19 cellular contexts compared by ENCODE assay signal in the genomic region with DNA sequence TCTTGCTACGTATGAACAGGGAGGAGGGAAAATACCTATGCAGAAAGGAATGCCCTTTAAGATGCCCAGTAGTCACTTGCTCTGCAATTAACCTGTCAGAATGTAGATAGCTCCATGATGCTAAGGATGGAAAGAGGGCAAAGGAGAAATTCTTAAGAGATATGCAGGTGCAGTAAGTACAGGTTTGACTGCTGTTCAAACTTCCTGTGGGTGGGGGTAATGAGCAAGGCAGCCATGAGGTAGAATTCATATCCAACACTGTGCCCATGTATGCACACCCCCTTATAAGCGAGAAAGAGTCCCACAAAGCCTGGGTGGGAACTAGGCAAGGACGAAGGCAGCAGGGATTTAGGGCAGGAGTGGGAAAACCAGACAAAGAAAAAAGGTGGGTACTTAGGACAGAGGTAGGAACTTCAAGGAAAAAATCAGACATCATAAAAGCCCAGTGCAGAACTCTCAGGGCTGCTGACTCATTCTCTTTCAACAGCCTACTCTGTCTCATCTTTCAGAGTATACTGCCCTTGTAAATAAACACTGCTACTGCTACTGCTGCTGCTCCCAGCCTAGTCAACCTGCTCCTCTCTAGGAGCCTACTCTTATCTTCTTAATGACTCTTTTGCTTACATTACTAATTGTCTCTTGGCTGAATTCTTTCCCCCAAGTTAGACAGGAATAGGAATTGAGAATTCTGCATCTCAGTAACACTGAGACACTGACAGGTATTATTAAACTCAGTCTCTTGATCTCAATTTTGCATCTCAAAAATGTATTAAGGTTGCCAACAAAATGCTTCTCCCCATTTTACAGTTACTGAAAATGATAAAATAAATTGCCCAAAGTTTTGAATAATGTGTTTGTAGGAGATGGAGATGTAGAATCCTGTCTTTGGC.
DNase-seq lines count a peak whose midpoint lies in the region; ATAC-seq and TF ChIP-seq lines count a peak whose summit lies in the region.
"Had no signal": no experiment of that assay in that cellular context is flagged by ENCODE, and none has a peak within 500 bp of the region (broad histone marks: within the 10 kb centered on the region; RNA-seq: fewer than 3 reads in every experiment).

No MANE protein-coding gene starts in this region.

- H3K9ac ChIP-seq in HCT116 (ENCODE audit: low read length) = no peak overlapping the region

- WGBS in adrenal gland, 4 donors = 54 to 64% (median 57%) methylated on average over 3 of the region's 3 CpGs

- POLR2A ChIA-PET in Caco-2 (lab: Charles Lee) = no interaction called here
- POLR2A ChIA-PET in HCT116 (lab: Charles Lee) = no interaction called here
- POLR2A ChIA-PET in PC-9 (lab: Charles Lee; ENCODE audit: unreplicated experiment) = no interaction called here

- ATAC-seq in HCT116 = peak; percentile 90
- ATAC-seq in esophagus mucosa = peak; percentile 38
- ATAC-seq: stimulated activated naive CD8-positive, alpha-beta T cell treated with anti-CD3 and anti-CD28 coated beads, Interleukin-15, amount 100 ng/mL, for 72 hours; T-helper 17 cell had no signal

- H4K20me1 ChIP-seq in HCT116 (ENCODE audit: insufficient read depth) (no peaks in the 10 kb centered on the region), PC-9 (ENCODE audit: insufficient read depth) (no peaks in the 10 kb centered on the region)

- H3K4me1 Mint-ChIP-seq in Caco-2 (ENCODE audit: low read depth, unreplicated experiment) = peaks cover 18% of the 10 kb centered on the region
- H3K4me1 Mint-ChIP-seq: nephron; stimulated activated naive CD8-positive, alpha-beta T cell treated with anti-CD3 and anti-CD28 coated beads, Interleukin-15, amount 100 ng/mL, for 72 hours; T-helper 17 cell had no signal

- RAD21 ChIA-PET in HCT116 (lab: Charles Lee; ENCODE audit: low non-redundant PET in 1 of 2, low total read pairs in 2 of 2, uncharacterized antibody in 2 of 2, unreplicated experiment in 2 of 2) = no interaction called here

- H3K36me3 ChIP-seq in Caco-2 (ENCODE audit: control insufficient read depth, insufficient read depth, low read length) (no peaks in the 10 kb centered on the region), HCT116 (ENCODE audit: control insufficient read depth in 1 of 2, insufficient read depth in 2 of 2, low read length in 2 of 2) (no peaks in the 10 kb centered on the region), PC-9 (ENCODE audit: low read depth) (no peaks in the 10 kb centered on the region), adrenal gland (replicated peaks in 1 of 2) (no peaks in the 10 kb centered on the region)
- H3K36me3 ChIP-seq: ascending aorta, sigmoid colon had no signal

- no peaks in the 10 kb centered on the region for H3K36me3 Mint-ChIP-seq in Caco-2 (ENCODE audit: insufficient read depth, unreplicated experiment)

- H3K4me1 ChIP-seq in Caco-2 (peaks cover 22% of the 10 kb centered on the region), HCT116 (ENCODE audit: control insufficient read depth in 1 of 2, insufficient read depth in 2 of 2, low read length in 2 of 2) (peaks cover 3 to 10% of the 10 kb centered on the region in 2 experiments; a peak in 2 of 4 replicates), PC-9 (replicated peaks; ENCODE audit: insufficient read depth) (peaks cover 22% of the 10 kb centered on the region), adrenal gland (replicated peaks in 1 of 2) (no peaks in the 10 kb centered on the region)
- H3K4me1 ChIP-seq: ascending aorta, sigmoid colon had no signal

- DNase-seq in Caco-2 (peak; percentile 72 to 77), HCT116 (ENCODE audit: low read depth, low spot score) (peak; percentile 32), PC-9 (peak; percentile 10 to 77), substantia nigra (lab: John Stamatoyannopoulos, UW) (no peak), SKM-1 treated with dmso at 0.1 percent for 144 hours (lab: John Stamatoyannopoulos, UW; ENCODE audit: unreplicated experiment) (no peak), adrenal gland (no peak), head of caudate nucleus (no peak)
- DNase-seq: activated CD4-positive, alpha-beta T cell treated with anti-CD3 and anti-CD28 coated beads, Interleukin-2, amount 50 U/mL, for 1 hour; AML-193; effector CD8-positive, alpha-beta T cell; GOT3; left cardiac atrium; NCI-H187 treated with DMSO at 0.1 percent for 48 hours; sigmoid colon; stimulated activated naive CD8-positive, alpha-beta T cell treated with anti-CD3 and anti-CD28 coated beads, Interleukin-15, amount 100 ng/mL, for 72 hours; T-helper 17 cell had no signal

- no peaks in the 10 kb centered on the region for H3K9me2 ChIP-seq in HCT116 (ENCODE audit: insufficient read depth)
- no peaks in the 10 kb centered on the region for H3K9me2 ChIP-seq in PC-9 (ENCODE audit: insufficient read depth)

- TF ChIP-seq CTCF in Caco-2 (IDR thresholded peaks at IDR 0.05; ENCODE audit: insufficient read depth in 1 of 2, low read depth in 1 of 2, low read length in 1 of 2, severe bottlenecking in 1 of 2, unreplicated experiment in 1 of 2) = peak; percentile 32 to 51
- TF ChIP-seq CTCF in HCT116 (IDR thresholded peaks at IDR 0.05 in 2 of 3, conservative IDR thresholded peaks at IDR 0.05 in 1 of 3; ENCODE audit: borderline replicate concordance in 1 of 3, insufficient read depth in 1 of 3, low read depth in 2 of 3, low read length in 2 of 3) = 0 out of 6 replicates have a peak, but pooled peaks of 2 of the 3 experiments have one; percentile 5 to 12
- no peak; the same call in 1 of the 2 replicates for TF ChIP-seq CTCF in PC-9 (conservative IDR thresholded peaks at IDR 0.05)
- no peak for TF ChIP-seq CTCF in adrenal gland (IDR thresholded peaks at IDR 0.05)

- no peak overlapping the region for H2AFZ ChIP-seq in HCT116 (ENCODE audit: low read depth, low read length, poor library complexity, severe bottlenecking)
- peak overlapping the region; percentile 64; the same call in 1 of the 2 replicates for H2AFZ ChIP-seq in PC-9

- H3K4me3 ChIP-seq in Caco-2 (ENCODE audit: low read depth, low read length) (no peak overlapping the region), HCT116 (replicated peaks in 1 of 2; ENCODE audit: low read depth in 1 of 2, low read length in 2 of 2) (no peak overlapping the region), PC-9 (peak overlapping the region; percentile 35; the same call in 1 of the 2 replicates), adrenal gland (no peak overlapping the region)
- H3K4me3 ChIP-seq: ascending aorta, sigmoid colon had no signal

- TF ChIP-seq RAD21 in HCT116 (IDR thresholded peaks at IDR 0.05; ENCODE audit: low read depth) = no peak; the same call in 1 of the 2 replicates

- BruUV-seq in Caco-2 (replicated peaks; lab: Mats Ljungman, UMichigan) = no TSS peak
- BruUV-seq in HCT116 (replicated peaks; lab: Mats Ljungman, UMichigan) = no TSS peak
- BruUV-seq in PC-9 (replicated peaks; lab: Mats Ljungman, UMichigan) = no TSS peak

- H3K79me2 ChIP-seq in HCT116 (ENCODE audit: insufficient read depth, low read length) (no peaks in the 10 kb centered on the region), PC-9 (ENCODE audit: low read depth) (no peaks in the 10 kb centered on the region)

- H3K27ac Mint-ChIP-seq in Caco-2 (ENCODE audit: unreplicated experiment) = peak overlapping the region; percentile 92
- H3K27ac Mint-ChIP-seq: nephron, T-helper 17 cell had no signal

- H3F3A ChIP-seq in PC-9 (ENCODE audit: insufficient read depth, low read depth) = peaks cover 7% of the 10 kb centered on the region

- CTCF ChIA-PET in Caco-2 (lab: Charles Lee) (interaction anchor here (0.6 to 1.0 kb wide), 3 partner anchors 106 to 130 kb away, joined by 3 to 7 read pairs (median 4); no protein-coding TSS in a partner anchor), HCT116 (lab: Charles Lee) (no interaction called here), PC-9 (lab: Charles Lee) (no interaction called here)

- intact Hi-C loops in Caco-2 (cut with micrococcal nuclease; ENCODE audit: unreplicated experiment) = loop anchor here (1.0 to 5.0 kb wide), 4 partner anchors 43 to 613 kb away; no protein-coding TSS in a partner anchor
- intact Hi-C loops in HCT116 (cut with micrococcal nuclease) = no loop called here
- intact Hi-C loops in PC-9 (cut with micrococcal nuclease; ENCODE audit: unreplicated experiment) = no loop called here
- intact Hi-C loops in adrenal gland (cut with DNase I) = no loop called here
- intact Hi-C loops in head of caudate nucleus (cut with DNase I) = no loop called here

- H3K9me3 ChIP-seq in Caco-2 (no peaks in the 10 kb centered on the region), HCT116 (ENCODE audit: control insufficient read depth in 1 of 2, insufficient read depth in 1 of 2, low read depth in 1 of 2, low read length in 2 of 2) (no peaks in the 10 kb centered on the region), PC-9 (ENCODE audit: insufficient read depth, low read depth) (no peaks in the 10 kb centered on the region), adrenal gland (replicated peaks in 1 of 3) (no peaks in the 10 kb centered on the region)
- H3K9me3 ChIP-seq: ascending aorta had no signal

- peaks cover 14% of the 10 kb centered on the region for H3K9me3 Mint-ChIP-seq in Caco-2 (ENCODE audit: unreplicated experiment)

- peak overlapping the region; percentile 38; the same call in 1 of the 2 replicates for H3K4me2 ChIP-seq in HCT116 (ENCODE audit: low read length)
- peak overlapping the region; percentile 68 for H3K4me2 ChIP-seq in PC-9

- H3K27ac ChIP-seq in HCT116 (ENCODE audit: low read depth, low read length) (no peak overlapping the region), PC-9 (peak overlapping the region; percentile 68), substantia nigra (ENCODE audit: low read depth, low read length, poor library complexity, severe bottlenecking) (no peak overlapping the region), adrenal gland (no peak overlapping the region)
- H3K27ac ChIP-seq: ascending aorta, sigmoid colon had no signal

- TF ChIP-seq POLR2A in HCT116 (IDR thresholded peaks at IDR 0.05; ENCODE audit: borderline replicate concordance, extremely low read depth, insufficient read depth, insufficient read length) (no peak), adrenal gland (IDR thresholded peaks at IDR 0.05) (no peak)

- H3K27me3 Mint-ChIP-seq in Caco-2 (ENCODE audit: insufficient read depth, unreplicated experiment) = no peaks in the 10 kb centered on the region
- H3K27me3 Mint-ChIP-seq: stimulated activated naive CD8-positive, alpha-beta T cell treated with anti-CD3 and anti-CD28 coated beads, Interleukin-15, amount 100 ng/mL, for 72 hours; T-helper 17 cell had no signal

- peak overlapping the region; percentile 65 for H3K4me3 Mint-ChIP-seq in Caco-2 (ENCODE audit: unreplicated experiment)
- H3K4me3 Mint-ChIP-seq: nephron; stimulated activated naive CD8-positive, alpha-beta T cell treated with anti-CD3 and anti-CD28 coated beads, Interleukin-15, amount 100 ng/mL, for 72 hours; T-helper 17 cell had no signal

- H3K27me3 ChIP-seq in Caco-2 (replicated peaks; ENCODE audit: control insufficient read depth, insufficient read depth, low read length) = no peaks in the 10 kb centered on the region
- no peaks in the 10 kb centered on the region for H3K27me3 ChIP-seq in HCT116 (ENCODE audit: insufficient read depth, low read length)
- no peaks in the 10 kb centered on the region for H3K27me3 ChIP-seq in PC-9 (ENCODE audit: insufficient read depth, low read depth)
- H3K27me3 ChIP-seq in adrenal gland = no peaks in the 10 kb centered on the region
- H3K27me3 ChIP-seq: ascending aorta, sigmoid colon had no signal

TF ChIP-seq in HCT116, 20 proteins besides CTCF, POLR2A, EP300 and RAD21 (continues in another document):
- no peak for TF ChIP-seq ZNF274 (IDR thresholded peaks at IDR 0.05; ENCODE audit: low read depth, low read length)

Comparison
In these comparisons a context has a peak if more than half of its experiments do, and no peak if none do; other contexts are left out.
1. DNase-seq: peak in Caco-2 (2 of 2), HCT116 (single experiment) and PC-9 (2 of 2); none in substantia nigra (0 of 49), SKM-1 treated with dmso at 0.1 percent for 144 hours (single experiment), adrenal gland (0 of 7) and head of caudate nucleus (0 of 42).
2. CTCF ChIP-seq: peak in Caco-2 (2 of 2) and HCT116 (2 of 3); none in PC-9 (single experiment) and adrenal gland (0 of 6).